ENCODE assay signal across 17 cellular contexts in genomic region chrX:16469870-16470269, GRCh38.
DNase-seq lines count a peak whose midpoint lies in the region; ATAC-seq and TF ChIP-seq lines count a peak whose summit lies in the region.
"Had no signal": no experiment of that assay in that cellular context is flagged by ENCODE, and none has a peak within 500 bp of the region (broad histone marks: within the 10 kb centered on the region; RNA-seq: fewer than 3 reads in every experiment).

No MANE protein-coding gene starts in this region.

- no peaks in the 10 kb centered on the region for H3K9me3 ChIP-seq in OCI-LY3 (ENCODE audit: insufficient read depth, low read length)
- no peaks in the 10 kb centered on the region for H3K9me3 ChIP-seq in transverse colon
- H3K9me3 ChIP-seq: neutrophil had no signal

- no peaks in the 10 kb centered on the region for H4K20me1 ChIP-seq in GM23338 (replicated peaks; ENCODE audit: insufficient read depth)
- no peaks in the 10 kb centered on the region for H4K20me1 ChIP-seq in OCI-LY3 (ENCODE audit: insufficient read depth, low read length)

- H2AFZ ChIP-seq in GM23338 (no peak overlapping the region), OCI-LY3 (ENCODE audit: low read depth, low read length) (no peak overlapping the region)

- H3K4me3 Mint-ChIP-seq in GM23338 = no peak overlapping the region
- H3K4me3 Mint-ChIP-seq: activated naive CD4-positive, alpha-beta T cell treated with anti-CD3 and anti-CD28 coated beads for 36 hours had no signal

- TF ChIP-seq CTCF in C4-2B (conservative IDR thresholded peaks at IDR 0.05) (0 out of 2 replicates have a peak, but pooled peaks have one; percentile 7), GM23338 (conservative IDR thresholded peaks at IDR 0.05; ENCODE audit: low read depth in 2 of 2) (peak; percentile 41 to 62; a peak in 3 of 4 replicates), OCI-LY3 (IDR thresholded peaks at IDR 0.05; ENCODE audit: low read depth, low read length) (peak; percentile 28), epithelial cell of proximal tubule (conservative IDR thresholded peaks at IDR 0.05; ENCODE audit: low read depth, low read length) (peak; percentile 29), transverse colon (IDR thresholded peaks at IDR 0.05) (no peak)

- H3K9me2 ChIP-seq in GM23338 (ENCODE audit: insufficient read depth) = no peaks in the 10 kb centered on the region

- H3F3A ChIP-seq in GM23338 (replicated peaks; ENCODE audit: low read depth) = no peaks in the 10 kb centered on the region

- peaks cover 16% of the 10 kb centered on the region; the same call in 2 of the 3 replicates for H3K4me1 Mint-ChIP-seq in GM23338

- H3K27me3 ChIP-seq in GM23338 (ENCODE audit: insufficient read depth) (no peaks in the 10 kb centered on the region), OCI-LY3 (ENCODE audit: low read depth, low read length) (no peaks in the 10 kb centered on the region), transverse colon (no peaks in the 10 kb centered on the region)
- H3K27me3 ChIP-seq: neutrophil had no signal

- H3K4me3 ChIP-seq in GM23338 (no peak overlapping the region), OCI-LY3 (ENCODE audit: low read length) (no peak overlapping the region), epithelial cell of proximal tubule (ENCODE audit: low read depth, low read length) (no peak overlapping the region), transverse colon (no peak overlapping the region)

- TF ChIP-seq EP300 in transverse colon (IDR thresholded peaks at IDR 0.05; ENCODE audit: low read depth) = no peak

- no peaks in the 10 kb centered on the region for H3K27me3 Mint-ChIP-seq in GM23338 (ENCODE audit: insufficient read depth, low read depth, poor library complexity)

- H3K4me2 ChIP-seq in GM23338 (no peak overlapping the region), OCI-LY3 (ENCODE audit: low read length) (no peak overlapping the region)

- DNase-seq in GM23338 (ENCODE audit: low spot score) (peak; percentile 49), epithelial cell of proximal tubule (ENCODE audit: low read depth) (no peak), transverse colon (no peak), iPS-NIHi11 (ENCODE audit: low spot score) (no peak), NCI-H226 (no peak), NCI-H187 (lab: John Stamatoyannopoulos, UW) (no peak)
- DNase-seq: activated CD4-positive, alpha-beta T cell treated with anti-CD3 and anti-CD28 coated beads, Interleukin-2, amount 50 U/mL, for 1 hour; activated naive CD4-positive, alpha-beta T cell treated with anti-CD3 and anti-CD28 coated beads for 36 hours; activated T-cell treated with anti-CD3 and anti-CD28 coated beads for 4 hours; COR-L47; GDM1; NCI-H2227 treated with DMSO at 0.1 percent for 48 hours; stimulated activated CD4-positive, alpha-beta T cell treated with anti-CD3 and anti-CD28 coated beads, Interleukin-1b, Interleukin-23, amount 100 ng/mL, for 48 hours had no signal

- intact Hi-C loops in transverse colon (cut with DNase I; ENCODE audit: low total_unique reads) = no loop called here

- H3K79me2 ChIP-seq in GM23338 (replicated peaks; ENCODE audit: insufficient read depth) (no peaks in the 10 kb centered on the region), OCI-LY3 (ENCODE audit: low read length) (no peaks in the 10 kb centered on the region)

- peaks cover 11% of the 10 kb centered on the region for H3K36me3 Mint-ChIP-seq in GM23338 (ENCODE audit: low read depth)

- no peak overlapping the region for H3K9ac ChIP-seq in OCI-LY3 (ENCODE audit: low read length)

- in situ Hi-C loops in transverse colon (cut with MboI; ENCODE audit: low pct_ligation_motif_present in 1 of 4, low pct_unique_long_range_greater_than_20kb in 1 of 4, low sequenced_read_pairs in 3 of 4) = no loop called here

- no peak overlapping the region for H3K27ac ChIP-seq in C4-2B
- no peak overlapping the region for H3K27ac ChIP-seq in GM23338 (ENCODE audit: low read depth)
- H3K27ac ChIP-seq in OCI-LY3 (ENCODE audit: low read length) = no peak overlapping the region
- H3K27ac ChIP-seq in transverse colon = no peak overlapping the region
- H3K27ac ChIP-seq: neutrophil had no signal

- ATAC-seq in GM23338 = 0 out of 3 replicates have a peak, but pooled peaks have one; percentile 32
- ATAC-seq: sciatic nerve had no signal

- peaks cover 2% of the 10 kb centered on the region; the same call in 1 of the 3 replicates for H3K9me3 Mint-ChIP-seq in GM23338
- H3K9me3 Mint-ChIP-seq: activated naive CD4-positive, alpha-beta T cell treated with anti-CD3 and anti-CD28 coated beads for 36 hours had no signal

- no peaks in the 10 kb centered on the region; the same call in 1 of the 2 replicates for H3K4me1 ChIP-seq in GM23338 (ENCODE audit: insufficient read depth)
- no peaks in the 10 kb centered on the region for H3K4me1 ChIP-seq in OCI-LY3 (ENCODE audit: low read length)
- H3K4me1 ChIP-seq in transverse colon = no peaks in the 10 kb centered on the region

- no peak for TF ChIP-seq POLR2A in transverse colon (IDR thresholded peaks at IDR 0.05)

- 83% methylated on average over 5 of the region's 5 CpGs; no CpG with 5 or more reads in 1 of the 2 donors for WGBS in transverse colon (ENCODE audit: low coverage in 1 of 2), 2 donors

- no peak overlapping the region for H3K27ac Mint-ChIP-seq in GM23338
- H3K27ac Mint-ChIP-seq: activated naive CD4-positive, alpha-beta T cell treated with anti-CD3 and anti-CD28 coated beads for 36 hours had no signal

- H3K36me3 ChIP-seq in GM23338 (ENCODE audit: insufficient read depth) (no peaks in the 10 kb centered on the region), OCI-LY3 (replicated peaks; ENCODE audit: low read depth, low read length) (no peaks in the 10 kb centered on the region), transverse colon (no peaks in the 10 kb centered on the region)
- H3K36me3 ChIP-seq: neutrophil had no signal

TF ChIP-seq in GM23338, 12 proteins besides CTCF, POLR2A, EP300 and RAD21 (continues in another document):
- no peak for TF ChIP-seq REST (IDR thresholded peaks at IDR 0.05; ENCODE audit: unreplicated experiment)
- no peak for TF ChIP-seq JUNB (IDR thresholded peaks at IDR 0.05; ENCODE audit: unreplicated experiment)
- TF ChIP-seq EZH2 (IDR thresholded peaks at IDR 0.05; ENCODE audit: low read depth, unreplicated experiment) = no peak
- no peak for TF ChIP-seq CREB1 (CRISPR knock-in tag; IDR thresholded peaks at IDR 0.05; ENCODE audit: low read depth)

Comparison
In these comparisons a context has a peak if more than half of its experiments do, and no peak if none do; other contexts are left out.
1. CTCF ChIP-seq: peak in C4-2B (single experiment), GM23338 (2 of 2), OCI-LY3 (single experiment) and epithelial cell of proximal tubule (single experiment); none in transverse colon (0 of 5).